ENCODE assay signal across 10 cellular contexts in the genomic region with DNA sequence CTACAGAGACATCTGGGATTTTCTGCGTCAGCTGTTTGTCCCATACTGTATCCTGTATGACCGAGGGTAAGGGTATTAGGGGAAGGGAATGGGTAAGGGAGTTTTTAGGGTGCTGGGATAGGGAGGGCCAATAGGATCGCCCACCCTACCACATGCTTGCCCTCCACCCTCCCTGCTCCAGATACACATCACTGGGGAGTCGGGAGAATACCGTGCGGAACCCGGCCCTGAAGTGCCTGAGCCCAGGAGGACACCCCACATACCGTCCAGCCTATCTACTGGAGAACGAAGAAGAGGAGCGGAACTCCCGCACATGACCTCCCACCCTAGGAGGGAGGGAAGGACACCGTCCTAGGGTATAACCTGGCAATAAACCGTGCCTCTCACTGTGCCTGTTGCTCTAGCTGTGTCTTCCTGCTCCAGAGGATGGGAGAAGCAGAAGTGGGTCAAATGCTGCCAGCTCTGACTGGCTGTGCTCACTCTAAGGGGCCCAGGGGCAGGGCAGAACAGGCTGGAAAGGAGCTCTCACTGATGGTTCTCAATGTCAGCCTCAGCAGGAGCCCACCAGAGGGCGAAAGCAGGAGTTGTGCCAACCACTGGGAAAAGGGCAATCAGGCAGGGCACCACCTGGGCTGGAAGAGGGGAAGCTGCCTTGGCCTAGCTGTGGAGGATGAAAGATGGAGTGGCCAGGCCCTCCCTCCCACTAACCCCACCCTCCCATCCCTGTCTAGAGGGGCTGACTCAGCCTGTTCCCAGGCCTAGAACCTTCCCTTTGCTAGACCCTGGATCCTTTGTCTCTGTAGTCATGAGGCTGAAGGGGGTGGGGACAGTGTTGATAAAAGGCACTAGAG. TPM values are rescaled to one million over a fixed set of nuclear protein-coding genes. Genes with fewer than 3 reads are reported as not detected.
DNase-seq lines count a peak whose midpoint lies in the region; ATAC-seq and TF ChIP-seq lines count a peak whose summit lies in the region.
"Had no signal": no experiment of that assay in that cellular context is flagged by ENCODE, and none has a peak within 500 bp of the region (broad histone marks: within the 10 kb centered on the region; RNA-seq: fewer than 3 reads in every experiment).

No MANE protein-coding gene starts in this region.

- no peak overlapping the region for H3K4me3 Mint-ChIP-seq in activated CD4-positive, alpha-beta memory T cell treated with anti-CD3 and anti-CD28 coated beads for 36 hours
- H3K4me3 Mint-ChIP-seq: activated naive CD8-positive, alpha-beta T cell had no signal

- no peaks in the 10 kb centered on the region for H3K27me3 Mint-ChIP-seq in activated CD4-positive, alpha-beta memory T cell treated with anti-CD3 and anti-CD28 coated beads for 36 hours

- peaks cover 34% of the 10 kb centered on the region for H3K36me3 ChIP-seq in BE2C

- no peaks in the 10 kb centered on the region for H3K4me1 ChIP-seq in BE2C

- POLR2A ChIA-PET in activated CD4-positive, alpha-beta memory T cell treated with anti-CD3 and anti-CD28 coated beads for 36 hours (lab: Charles Lee) = interaction anchor here (0.6 to 5.0 kb wide), 8 partner anchors 8 to 23 kb away, joined by 3 to 19 read pairs (median 4); partner anchors contain the start of genes CKS1B and FLAD1

- no peaks in the 10 kb centered on the region for H3K9me3 ChIP-seq in BE2C
- H3K9me3 ChIP-seq: thoracic aorta had no signal

- no peaks in the 10 kb centered on the region for H3K9me3 Mint-ChIP-seq in activated CD4-positive, alpha-beta memory T cell treated with anti-CD3 and anti-CD28 coated beads for 36 hours

- intact Hi-C loops in activated CD4-positive, alpha-beta memory T cell treated with anti-CD3 and anti-CD28 coated beads for 36 hours (cut with micrococcal nuclease) = no loop called here

- CTCF ChIA-PET in activated CD4-positive, alpha-beta memory T cell treated with anti-CD3 and anti-CD28 coated beads for 36 hours (lab: Charles Lee) = interaction anchor here (1.1 to 9.4 kb wide), 4 partner anchors 9 to 92 kb away, joined by 3 to 144 read pairs (median 4); partner anchors contain the start of genes FLAD1 and PBXIP1

- TF ChIP-seq CTCF in BE2C (IDR thresholded peaks at IDR 0.05; ENCODE audit: low read depth, low read length) = peak; percentile 36
- TF ChIP-seq CTCF in LNCAP (IDR thresholded peaks at IDR 0.05) = 0 out of 2 replicates have a peak, but pooled peaks have one; percentile 13

- peaks cover 23% of the 10 kb centered on the region for H3K36me3 Mint-ChIP-seq in activated CD4-positive, alpha-beta memory T cell treated with anti-CD3 and anti-CD28 coated beads for 36 hours

- H3K4me3 ChIP-seq in BE2C (ENCODE audit: low read depth, low read length) = no peak overlapping the region
- H3K4me3 ChIP-seq: thoracic aorta had no signal

- H3K27ac Mint-ChIP-seq in activated CD4-positive, alpha-beta memory T cell treated with anti-CD3 and anti-CD28 coated beads for 36 hours = no peak overlapping the region
- H3K27ac Mint-ChIP-seq: activated naive CD8-positive, alpha-beta T cell had no signal

- no peak for ATAC-seq in GM21825 (IDR thresholded peaks at IDR 0.05; ENCODE audit: unreplicated experiment)

- peaks cover 21% of the 10 kb centered on the region for H3K4me1 Mint-ChIP-seq in activated CD4-positive, alpha-beta memory T cell treated with anti-CD3 and anti-CD28 coated beads for 36 hours (ENCODE audit: low read depth)

- no peaks in the 10 kb centered on the region for H3K27me3 ChIP-seq in BE2C

- DNase-seq in BE2C (peak; percentile 56), dermis blood vessel endothelial cell (peak; percentile 37), occipital lobe (lab: John Stamatoyannopoulos, UW) (no peak)
- DNase-seq in activated CD4-positive, alpha-beta memory T cell treated with anti-CD3 and anti-CD28 coated beads for 36 hours = no peak
- DNase-seq: KBM-7 had no signal

RNA-seq across cellular contexts. Expression of gene LENEP, which starts 0.4 kb away (rescaled TPM):
- polyA plus RNA-seq in BE2C (2012; ENCODE audit: insufficient read depth, insufficient read length, low read depth) = not detected
- total RNA-seq in dermis blood vessel endothelial cell (not detected in 2 replicates), occipital lobe (2.7 TPM)
- under 1 TPM; 0.36 to 0.56 TPM for total RNA-seq in activated CD4-positive, alpha-beta memory T cell treated with anti-CD3 and anti-CD28 coated beads for 36 hours
- total RNA-seq: myocyte, thoracic aorta had no signal

RNA-seq across cellular contexts. Expression of gene ZBTB7B, which starts 9.7 kb away (rescaled TPM):
- polyA plus RNA-seq in BE2C (2012; ENCODE audit: insufficient read depth, insufficient read length, low read depth) = 62.8 TPM
- total RNA-seq in dermis blood vessel endothelial cell = 16.1 and 16.2 TPM in 2 replicates
- 1.7 TPM for total RNA-seq in occipital lobe
- total RNA-seq in activated CD4-positive, alpha-beta memory T cell treated with anti-CD3 and anti-CD28 coated beads for 36 hours = 100 to 1,000 TPM; 124 to 125 TPM

RNA-seq across cellular contexts. Expression of gene FLAD1, which starts 9.8 kb away (rescaled TPM):
- polyA plus RNA-seq in BE2C (2012; ENCODE audit: insufficient read depth, insufficient read length, low read depth) = 183 TPM
- total RNA-seq in dermis blood vessel endothelial cell (17.8 and 27.1 TPM in 2 replicates), occipital lobe (17.2 TPM)
- total RNA-seq in activated CD4-positive, alpha-beta memory T cell treated with anti-CD3 and anti-CD28 coated beads for 36 hours = 10 to 100 TPM; 45.4 to 49.4 TPM

RNA-seq across cellular contexts. Expression of gene CKS1B, which starts 18.5 kb away (rescaled TPM):
- polyA plus RNA-seq in BE2C (2012; ENCODE audit: insufficient read depth, insufficient read length, low read depth) = 129 TPM
- total RNA-seq in dermis blood vessel endothelial cell = 49.0 and 89.3 TPM in 2 replicates
- 12.2 TPM for total RNA-seq in occipital lobe
- total RNA-seq in activated CD4-positive, alpha-beta memory T cell treated with anti-CD3 and anti-CD28 coated beads for 36 hours = 100 to 1,000 TPM; 197 to 205 TPM

RNA-seq across cellular contexts. Expression of gene SHC1, which starts 22.4 kb away (rescaled TPM):
- 263 TPM for polyA plus RNA-seq in BE2C (2012; ENCODE audit: insufficient read depth, insufficient read length, low read depth)
- 337 and 534 TPM in 2 replicates for total RNA-seq in dermis blood vessel endothelial cell
- 10.0 TPM for total RNA-seq in occipital lobe
- total RNA-seq in activated CD4-positive, alpha-beta memory T cell treated with anti-CD3 and anti-CD28 coated beads for 36 hours = 10 to 100 TPM; 43.4 to 46.5 TPM

Comparison
In these comparisons a context has a peak if more than half of its experiments do, and no peak if none do; other contexts are left out.
1. DNase-seq: peak in BE2C (single experiment) and dermis blood vessel endothelial cell (single experiment); none in occipital lobe (single experiment) and activated CD4-positive, alpha-beta memory T cell treated with anti-CD3 and anti-CD28 coated beads for 36 hours (single experiment).